Comparison of ENCODE assay signal across 1 cellular context in the genomic region with DNA sequence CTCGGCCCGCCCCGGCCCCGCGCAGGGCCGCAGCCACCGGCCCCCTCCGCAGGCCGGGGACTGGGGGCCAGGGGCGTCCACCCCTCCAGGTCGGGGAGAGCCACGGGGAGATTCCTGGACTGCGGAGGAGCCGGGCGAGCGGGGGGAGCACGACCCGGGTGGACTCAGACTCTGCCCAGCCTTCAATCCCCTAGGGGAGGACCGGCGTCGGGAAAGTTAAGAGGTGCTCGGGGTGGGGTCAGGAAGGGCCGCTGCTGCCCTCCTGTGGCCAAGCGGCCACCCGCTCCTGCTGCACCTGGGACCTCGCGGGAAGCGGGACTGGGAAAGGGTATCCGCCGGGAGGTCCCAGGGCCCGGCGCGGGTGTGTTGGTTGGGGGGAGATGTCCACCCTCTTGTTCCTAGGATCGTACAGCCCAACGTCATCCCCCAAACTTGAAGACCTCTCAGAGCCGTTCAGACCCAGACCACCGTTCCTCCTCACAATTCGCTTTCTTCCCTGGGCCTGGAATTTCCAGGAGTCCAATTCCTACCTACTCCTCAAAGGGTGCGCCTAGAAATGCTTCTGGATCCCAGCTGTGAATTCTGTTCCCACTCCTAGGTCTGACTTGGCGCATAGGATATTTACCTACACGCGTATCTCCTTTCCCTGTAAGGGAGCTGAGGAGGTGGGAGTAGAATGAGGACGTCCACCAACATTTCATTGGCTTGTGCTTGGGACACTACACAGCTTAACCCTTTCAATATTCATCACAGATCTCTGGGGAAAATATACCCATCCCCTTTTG.
TF ChIP-seq lines count a peak whose summit lies in the region.

No MANE protein-coding gene starts in this region.

TF ChIP-seq in endothelial cell of umbilical vein, 7 proteins besides CTCF, POLR2A, EP300 and RAD21 (continued from another document):
- TF ChIP-seq FOS (IDR thresholded peaks at IDR 0.05; ENCODE audit: borderline replicate concordance, insufficient read depth, low read length) = no peak
